ENCODE assay signal across 25 cellular contexts in the genomic region with DNA sequence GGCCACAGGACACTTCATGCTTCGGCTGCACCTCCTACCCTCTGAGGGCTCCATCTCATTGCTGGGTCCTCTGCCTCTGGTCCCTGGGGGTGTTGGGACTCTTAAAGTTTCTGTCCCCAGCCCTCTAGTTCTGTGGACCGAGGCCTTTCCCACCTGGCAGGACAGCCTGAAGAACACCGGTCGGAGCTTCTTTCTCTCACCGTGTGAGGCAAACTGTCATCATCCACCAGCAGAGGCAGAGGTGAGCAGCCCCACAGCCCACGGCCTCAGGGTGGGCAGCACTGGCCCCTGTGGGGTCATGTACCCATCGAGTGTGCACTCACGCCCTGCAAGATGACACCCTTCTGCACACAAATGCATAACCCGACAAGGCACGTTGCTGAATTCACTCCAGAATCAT. TPM values are rescaled to one million over a fixed set of nuclear protein-coding genes. Genes with fewer than 3 reads are reported as not detected.
"Had no signal": no experiment of that assay in that cellular context is flagged by ENCODE, and none has a peak within 500 bp of the region (broad histone marks: within the 10 kb centered on the region; RNA-seq: fewer than 3 reads in every experiment).

No MANE protein-coding gene starts in this region.

- FAIRE-seq: astrocyte, endometrium, TTC549 had no signal

- H3K27ac Mint-ChIP-seq: activated CD4-positive, alpha-beta T cell treated with anti-CD3 and anti-CD28 coated beads for 36 hours; activated naive CD8-positive, alpha-beta T cell; activated T-helper 2 cell treated with anti-CD3 and anti-CD28 coated beads, Interferon-gamma antibody, Interleukin-2, Interleukin-4, amounts not matched to agents 10 μg/mL and 5 μg/mL and 100 μg/mL, durations not matched to agents 14 hours and 24 hours and 36 hours; mesothelial cell of epicardium; naive thymus-derived CD8-positive, alpha-beta T cell; stimulated activated naive CD8-positive, alpha-beta T cell treated with anti-CD3 and anti-CD28 coated beads, Interleukin-15, Interleukin-2, amounts not matched to agents 100 ng/mL and 50 ng/mL, for 24 hours had no signal

- H3K9me3 Mint-ChIP-seq: activated T-cell treated with anti-CD3 and anti-CD28 coated beads, Interleukin-2, amount 50 U/mL, for 4 hours; mesothelial cell of epicardium; stimulated activated naive CD8-positive, alpha-beta T cell treated with anti-CD3 and anti-CD28 coated beads, Interleukin-15, Interleukin-2, amounts not matched to agents 100 ng/mL and 50 ng/mL, for 24 hours had no signal

- H3K27me3 Mint-ChIP-seq: stimulated activated naive CD8-positive, alpha-beta T cell treated with anti-CD3 and anti-CD28 coated beads, Interleukin-15, Interleukin-2, amounts not matched to agents 100 ng/mL and 50 ng/mL, for 24 hours had no signal

- DNase-seq: activated CD4-positive, alpha-beta T cell treated with anti-CD3 and anti-CD28 coated beads for 36 hours; activated CD4-positive, alpha-beta T cell treated with anti-CD3 and anti-CD28 coated beads, Interleukin-2, amount 50 U/mL, for 48 hours; activated CD8-positive, alpha-beta memory T cell treated with anti-CD3 and anti-CD28 coated beads, Interleukin-2, amount 50 U/mL, for 48 hours; activated naive CD4-positive, alpha-beta T cell; activated T-cell treated with anti-CD3 and anti-CD28 coated beads, Interleukin-2, amount 50 U/mL, for 4 hours; foreskin fibroblast; left ventricle myocardium superior; mammary epithelial cell; naive thymus-derived CD8-positive, alpha-beta T cell; nucleus accumbens; spleen; stimulated activated CD4-positive, alpha-beta T cell treated with anti-CD3 and anti-CD28 coated beads, Interleukin-4, amount 100 ng/mL, for 24 hours; substantia nigra; T-helper 1 cell; thyroid gland had no signal

- H3K4me3 ChIP-seq: adrenal gland, SK-N-MC, spleen, thyroid gland had no signal

- H3K27me3 ChIP-seq: adrenal gland, thyroid gland had no signal

- H3K4me1 Mint-ChIP-seq: activated CD4-positive, alpha-beta T cell treated with anti-CD3 and anti-CD28 coated beads for 36 hours; mesothelial cell of epicardium had no signal

- H3K9me3 ChIP-seq: adrenal gland, thyroid gland had no signal

- H3K36me3 Mint-ChIP-seq: activated naive CD8-positive, alpha-beta T cell; mesothelial cell of epicardium; naive thymus-derived CD8-positive, alpha-beta T cell had no signal

- H3K27ac ChIP-seq: adrenal gland, SK-N-MC, spleen, thyroid gland had no signal

- H3K4me1 ChIP-seq: adrenal gland, spleen, thyroid gland had no signal

- ATAC-seq: activated CD4-positive, alpha-beta T cell treated with anti-CD3 and anti-CD28 coated beads for 36 hours; activated T-cell treated with anti-CD3 and anti-CD28 coated beads, Interleukin-2, amount 50 U/mL, for 4 hours; left ventricle myocardium superior; naive thymus-derived CD8-positive, alpha-beta T cell had no signal

- H3K36me3 ChIP-seq: adrenal gland, spleen, thyroid gland had no signal

- H3K4me3 Mint-ChIP-seq: activated CD4-positive, alpha-beta T cell treated with anti-CD3 and anti-CD28 coated beads for 36 hours; activated naive CD8-positive, alpha-beta T cell; activated T-cell treated with anti-CD3 and anti-CD28 coated beads, Interleukin-2, amount 50 U/mL, for 4 hours; mesothelial cell of epicardium; naive thymus-derived CD8-positive, alpha-beta T cell; stimulated activated naive CD8-positive, alpha-beta T cell treated with anti-CD3 and anti-CD28 coated beads, Interleukin-15, Interleukin-2, amounts not matched to agents 100 ng/mL and 50 ng/mL, for 24 hours had no signal

RNA-seq across cellular contexts. Expression of gene IRX2, which starts 49.9 kb away (rescaled TPM):
- total RNA-seq: activated CD4-positive, alpha-beta T cell treated with anti-CD3 and anti-CD28 coated beads for 36 hours; activated CD8-positive, alpha-beta memory T cell treated with anti-CD3 and anti-CD28 coated beads for 36 hours; activated T-helper 2 cell treated with anti-CD3 and anti-CD28 coated beads, Interferon-gamma antibody, Interleukin-2, Interleukin-4, amounts not matched to agents 10 μg/mL and 5 μg/mL and 100 μg/mL, durations not matched to agents 14 hours and 24 hours and 36 hours; naive thymus-derived CD8-positive, alpha-beta T cell had no signal
- polyA plus RNA-seq: naive thymus-derived CD8-positive, alpha-beta T cell had no signal
